Comparison of ENCODE assay signal across 2 cellular contexts in genomic region chr6:25943887-25944286, GRCh38.
TF ChIP-seq lines count a peak whose summit lies in the region.

No MANE protein-coding gene starts in this region.

TF ChIP-seq in IMR-90, 13 proteins besides CTCF, POLR2A, EP300 and RAD21:
- TF ChIP-seq RCOR1 (IDR thresholded peaks at IDR 0.05; ENCODE audit: insufficient replicate concordance, low read length) (no peak), CEBPB (IDR thresholded peaks at IDR 0.05; ENCODE audit: low read depth, low read length) (peak; percentile 13; the same call in 1 of the 2 replicates), USF2 (IDR thresholded peaks at IDR 0.05; ENCODE audit: low read depth, low read length) (no peak), MAFK (IDR thresholded peaks at IDR 0.05; ENCODE audit: low read depth, low read length) (no peak), BHLHE40 (IDR thresholded peaks at IDR 0.05; ENCODE audit: low read depth, low read length) (no peak), SMC3 (IDR thresholded peaks at IDR 0.05; ENCODE audit: low read depth, low read length) (no peak), NFE2L2 (IDR thresholded peaks at IDR 0.05; ENCODE audit: low read depth, low read length) (no peak)

TF ChIP-seq in K562, 482 proteins besides CTCF, POLR2A, EP300 and RAD21:
- TF ChIP-seq KDM4B (IDR thresholded peaks at IDR 0.05; ENCODE audit: borderline replicate concordance in 2 of 2, low read depth in 1 of 2) (no peak), MYBL2 (IDR thresholded peaks at IDR 0.05; ENCODE audit: low read depth) (no peak), MYBL2 (CRISPR knock-in tag; IDR thresholded peaks at IDR 0.05; ENCODE audit: borderline replicate concordance) (no peak), LEF1 (IDR thresholded peaks at IDR 0.05) (no peak), ADNP (tag; IDR thresholded peaks at IDR 0.05) (no peak), LARP7 (IDR thresholded peaks at IDR 0.05) (no peak), L3MBTL2 (IDR thresholded peaks at IDR 0.05) (no peak), ATF3 (IDR thresholded peaks at IDR 0.05) (peak; percentile 61), ATF3 (CRISPR knock-in tag; conservative IDR thresholded peaks at IDR 0.05) (no peak), CEBPB (tag; IDR thresholded peaks at IDR 0.05) (peak; percentile 38), TRIM24 (IDR thresholded peaks at IDR 0.05) (no peak), CEBPG (CRISPR knock-in tag; IDR thresholded peaks at IDR 0.05) (no peak), CEBPG (tag; conservative IDR thresholded peaks at IDR 0.05 in 1 of 2, IDR thresholded peaks at IDR 0.05 in 1 of 2) (peak; percentile 52 to 77), PKNOX1 (IDR thresholded peaks at IDR 0.05) (no peak), NR0B1 (IDR thresholded peaks at IDR 0.05; ENCODE audit: partially characterized antibody) (no peak), KAT2B (IDR thresholded peaks at IDR 0.05; ENCODE audit: low read depth, low read length) (no peak)
